In genomic region chr6:30913721-30914075, GRCh38 we compare ENCODE assay signal across 9 cellular contexts. TPM values are rescaled to one million over a fixed set of nuclear protein-coding genes. Genes with fewer than 3 reads are reported as not detected.
DNase-seq lines count a peak whose midpoint lies in the region; ATAC-seq and TF ChIP-seq lines count a peak whose summit lies in the region.
"Had no signal": no experiment of that assay in that cellular context is flagged by ENCODE, and none has a peak within 500 bp of the region (broad histone marks: within the 10 kb centered on the region; RNA-seq: fewer than 3 reads in every experiment).

No MANE protein-coding gene starts in this region.

- H3K27me3 ChIP-seq in RWPE2 (ENCODE audit: insufficient read depth, poor library complexity, severe bottlenecking), result no peaks in the 10 kb centered on the region
- no peaks in the 10 kb centered on the region for H3K27me3 ChIP-seq in foreskin keratinocyte

- in situ Hi-C loops in GM13977 (cut with MboI; ENCODE audit: low pct_unique_long_range_greater_than_20kb, low sequenced_read_pairs, unreplicated experiment), result no loop called here

- peak; percentile 29 for ATAC-seq in GM19467 (IDR thresholded peaks at IDR 0.05; ENCODE audit: unreplicated experiment)
- no peak for ATAC-seq in RWPE2 (ENCODE audit: low read depth)
- ATAC-seq in foreskin keratinocyte, result no peak
- ATAC-seq in sciatic nerve, result peak; percentile 73

- H3K36me3 ChIP-seq in RWPE2 (ENCODE audit: low read depth), result peaks cover 41% of the 10 kb centered on the region

- no peak for TF ChIP-seq CTCF in RWPE2 (IDR thresholded peaks at IDR 0.05; ENCODE audit: poor library complexity, severe bottlenecking)
- no peak for TF ChIP-seq CTCF in foreskin keratinocyte (conservative IDR thresholded peaks at IDR 0.05)
- no peak for TF ChIP-seq CTCF in GM13977 (IDR thresholded peaks at IDR 0.05; ENCODE audit: extremely low read depth, insufficient read depth, missing control alignments)

- no peaks in the 10 kb centered on the region for H3K9me3 ChIP-seq in RWPE2 (ENCODE audit: severe bottlenecking)

- H3K4me1 ChIP-seq in RWPE2 (ENCODE audit: insufficient read depth, poor library complexity, severe bottlenecking) (peaks cover 11% of the 10 kb centered on the region), foreskin keratinocyte (peaks cover 7% of the 10 kb centered on the region)

- H3K27ac ChIP-seq in RWPE2 (ENCODE audit: poor library complexity, severe bottlenecking) (peak overlapping the region; percentile 66), foreskin keratinocyte (peak overlapping the region; percentile 44)

- peak; percentile 60 for DNase-seq in RWPE2 (ENCODE audit: low spot score)
- no peak for DNase-seq in foreskin keratinocyte
- DNase-seq in sciatic nerve (ENCODE audit: low spot score), result no peak
- DNase-seq in GM13977 (ENCODE audit: low spot score), result no peak
- no peak for DNase-seq in Kasumi-1 (lab: John Stamatoyannopoulos, UW)
- no peak for DNase-seq in activated CD4-positive, alpha-beta T cell treated with anti-CD3 and anti-CD28 coated beads, Interleukin-2, amount 50 U/mL, for 1 hour
- DNase-seq in NCI-H526 treated with DMSO at 0.1 percent for 48 hours (lab: John Stamatoyannopoulos, UW), result no peak

- intact Hi-C loops in sciatic nerve (cut with DNase I), result no loop called here

- peak overlapping the region; percentile 35 for H3K4me3 ChIP-seq in RWPE2 (ENCODE audit: severe bottlenecking)

RNA-seq across cellular contexts. Expression of gene VARS2, which starts 0.3 kb away (rescaled TPM):
- 26.4 and 32.5 TPM in 2 replicates for total RNA-seq in foreskin keratinocyte
- polyA plus RNA-seq in foreskin keratinocyte, result 18.1 and 21.5 TPM in 2 replicates
- total RNA-seq in sciatic nerve, result 25.2 TPM

RNA-seq across cellular contexts. Expression of gene GTF2H4, which starts 5.7 kb away (rescaled TPM):
- total RNA-seq in foreskin keratinocyte (23.6 and 25.9 TPM in 2 replicates), sciatic nerve (30.4 TPM)
- 33.1 and 38.8 TPM in 2 replicates for polyA plus RNA-seq in foreskin keratinocyte

RNA-seq across cellular contexts. Expression of gene SFTA2, which starts 18.3 kb away (rescaled TPM):
- total RNA-seq in foreskin keratinocyte, result not detected in 2 replicates
- not detected in 2 replicates for polyA plus RNA-seq in foreskin keratinocyte
- total RNA-seq in sciatic nerve, result 0.76 TPM
- total RNA-seq: SK-MEL-5 had no signal

RNA-seq across cellular contexts. Expression of gene MUCL3, which starts 27.1 kb away (rescaled TPM):
- total RNA-seq in foreskin keratinocyte (not detected in 2 replicates), sciatic nerve (0.18 TPM)
- polyA plus RNA-seq in foreskin keratinocyte, result not detected in 2 replicates
- total RNA-seq: SK-MEL-5 had no signal

RNA-seq across cellular contexts. Expression of gene DDR1, which starts 29.4 kb away (rescaled TPM):
- 211 and 243 TPM in 2 replicates for total RNA-seq in foreskin keratinocyte
- 138 and 147 TPM in 2 replicates for polyA plus RNA-seq in foreskin keratinocyte
- 93.5 TPM for total RNA-seq in sciatic nerve

Comparison
In these comparisons a context has a peak if more than half of its experiments do, and no peak if none do; other contexts are left out.
1. ATAC-seq: peak in GM19467 (single experiment) and sciatic nerve (single experiment); none in RWPE2 (single experiment) and foreskin keratinocyte (single experiment).